In the genomic region with DNA sequence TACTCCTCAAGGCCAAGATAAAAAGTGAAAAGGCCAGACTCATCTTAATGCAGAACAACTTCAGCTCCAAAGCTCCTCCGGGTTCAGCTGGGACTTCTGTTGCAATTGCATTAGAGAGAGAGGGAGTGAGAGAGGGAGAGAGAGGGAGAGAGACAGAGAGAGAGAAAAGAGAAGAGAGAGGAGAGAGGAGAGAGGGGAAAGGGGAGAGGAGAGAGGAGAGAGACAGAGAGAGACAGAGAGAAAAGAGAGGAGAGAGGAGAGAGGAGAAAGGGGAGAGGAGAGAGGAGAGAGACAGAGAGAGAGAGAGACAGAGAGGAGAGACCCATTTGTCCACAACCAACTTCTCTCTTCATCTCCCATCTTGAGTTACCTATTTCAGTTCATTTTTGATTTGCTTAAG, we compare ENCODE assay signal across 11 cellular contexts.
"Had no signal": no experiment of that assay in that cellular context is flagged by ENCODE, and none has a peak within 500 bp of the region (broad histone marks: within the 10 kb centered on the region; RNA-seq: fewer than 3 reads in every experiment).

No MANE protein-coding gene starts in this region.

- H3K4me3 ChIP-seq: GM23338 had no signal

- DNase-seq: H9, HCEC 1CT, HFFc6, IMR-90, Karpas-422, KBM-7 had no signal

- H3K9me3 Mint-ChIP-seq: HFFc6 had no signal

- H3K9ac ChIP-seq: KMS-11 had no signal

- FAIRE-seq: H1, H54, HTR-8/SVneo had no signal

- ATAC-seq: GM23338 had no signal

- H2AFZ ChIP-seq: GM23338 had no signal

- H3K4me3 Mint-ChIP-seq: GM23338, H9, HFFc6 had no signal

- H3K4me2 ChIP-seq: GM23338, KMS-11 had no signal

- H3K27ac Mint-ChIP-seq: GM23338, H9, HFFc6 had no signal

- H3K27ac ChIP-seq: KMS-11 had no signal
